Comparison of ENCODE assay signal across 25 cellular contexts in the genomic region with DNA sequence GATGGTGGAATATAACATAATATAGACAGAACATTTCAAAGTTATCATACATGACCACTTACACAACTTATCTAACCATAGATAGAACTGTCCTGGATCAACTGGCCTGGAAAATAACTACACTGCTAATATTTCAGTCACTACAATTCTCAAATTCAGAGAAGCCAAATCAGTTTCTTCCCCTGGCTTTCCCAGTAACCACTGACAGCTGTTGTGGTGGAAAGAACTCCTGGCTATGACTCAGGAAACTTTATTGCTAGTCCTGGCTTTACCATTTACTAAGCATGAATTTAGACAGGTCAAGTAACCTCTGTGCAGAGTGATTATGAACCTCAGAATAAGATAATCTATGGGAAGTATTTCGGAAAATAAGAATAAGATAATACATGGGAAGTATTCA.
DNase-seq lines count a peak whose midpoint lies in the region; ATAC-seq, FAIRE-seq and TF ChIP-seq lines count a peak whose summit lies in the region.
"Had no signal": no experiment of that assay in that cellular context is flagged by ENCODE, and none has a peak within 500 bp of the region (broad histone marks: within the 10 kb centered on the region; RNA-seq: fewer than 3 reads in every experiment).

No MANE protein-coding gene starts in this region.

- DNase-seq in AG09309 (ENCODE audit: low read depth) = peak; percentile 43
- peak; percentile 20 for DNase-seq in HFF-Myc (ENCODE audit: extremely low read depth, low read depth)
- peak; percentile 3 for DNase-seq in bronchial epithelial cell (ENCODE audit: low read depth)
- DNase-seq in kidney tubule cell (ENCODE audit: low spot score) = peak; percentile 29
- no peak for DNase-seq in NCI-H146 (lab: John Stamatoyannopoulos, UW)
- no peak for DNase-seq in left lobe of liver (ENCODE audit: low spot score)
- no peak for DNase-seq in iPS-NIHi7 (ENCODE audit: extremely low spot score)
- DNase-seq: activated CD4-positive, alpha-beta memory T cell treated with anti-CD3 and anti-CD28 coated beads for 36 hours; activated naive CD4-positive, alpha-beta T cell treated with anti-CD3 and anti-CD28 coated beads, Interleukin-2, amount 10 ng/mL, durations not matched to agents 7 days and 5 days; body of pancreas; CD4-positive, CD25-positive, alpha-beta regulatory T cell; DMS53; GOT3; Kasumi-1; NCI-H1417; NCI-H526 treated with DMSO at 0.1 percent for 48 hours; retina; stimulated activated CD4-positive, alpha-beta T cell treated with anti-CD3 and anti-CD28 coated beads, Interleukin-15, amount 100 ng/mL, for 24 hours; T-helper 2 cell; uterus had no signal

- ATAC-seq in left lobe of liver (no peak), GM21786 (IDR thresholded peaks at IDR 0.05; ENCODE audit: unreplicated experiment) (no peak)
- ATAC-seq: body of pancreas had no signal

- TF ChIP-seq CTCF in AG09309 (IDR thresholded peaks at IDR 0.05; ENCODE audit: control insufficient read depth, insufficient read depth, low read depth, low read length, missing control alignments) = no peak
- no peak for TF ChIP-seq CTCF in HFF-Myc (IDR thresholded peaks at IDR 0.05; ENCODE audit: low read depth, low read length, missing control alignments)
- no peak for TF ChIP-seq CTCF in bronchial epithelial cell (IDR thresholded peaks at IDR 0.05; ENCODE audit: insufficient read depth, low read length, severe bottlenecking)

- no peaks in the 10 kb centered on the region for H3K27me3 ChIP-seq in bronchial epithelial cell (ENCODE audit: control insufficient read depth, insufficient read depth, low read length)
- H3K27me3 ChIP-seq: body of pancreas, neutrophil, suprapubic skin, uterus had no signal

- no peak overlapping the region for H3K4me3 ChIP-seq in AG09309 (ENCODE audit: control insufficient read depth, low read depth, low read length)
- H3K4me3 ChIP-seq in HFF-Myc (replicated peaks; ENCODE audit: low read depth, low read length) = no peak overlapping the region
- H3K4me3 ChIP-seq in bronchial epithelial cell (ENCODE audit: low read depth, low read length) = no peak overlapping the region
- H3K4me3 ChIP-seq: body of pancreas, coronary artery, suprapubic skin, uterus had no signal

- FAIRE-seq in bronchial epithelial cell (lab: Jason Lieb, UNC) = no peak
- FAIRE-seq: GM19239 had no signal

- H3K36me3 ChIP-seq in bronchial epithelial cell (ENCODE audit: control insufficient read depth, insufficient read depth, low read length) = no peaks in the 10 kb centered on the region
- H3K36me3 ChIP-seq: neutrophil, suprapubic skin, uterus had no signal

Comparison
In these comparisons a context has a peak if more than half of its experiments do, and no peak if none do; other contexts are left out.
1. DNase-seq: peak in AG09309 (single experiment), HFF-Myc (single experiment), bronchial epithelial cell (single experiment) and kidney tubule cell (single experiment); none in NCI-H146 (single experiment), left lobe of liver (single experiment) and iPS-NIHi7 (single experiment).